ENCODE assay signal across 8 cellular contexts in the genomic region with DNA sequence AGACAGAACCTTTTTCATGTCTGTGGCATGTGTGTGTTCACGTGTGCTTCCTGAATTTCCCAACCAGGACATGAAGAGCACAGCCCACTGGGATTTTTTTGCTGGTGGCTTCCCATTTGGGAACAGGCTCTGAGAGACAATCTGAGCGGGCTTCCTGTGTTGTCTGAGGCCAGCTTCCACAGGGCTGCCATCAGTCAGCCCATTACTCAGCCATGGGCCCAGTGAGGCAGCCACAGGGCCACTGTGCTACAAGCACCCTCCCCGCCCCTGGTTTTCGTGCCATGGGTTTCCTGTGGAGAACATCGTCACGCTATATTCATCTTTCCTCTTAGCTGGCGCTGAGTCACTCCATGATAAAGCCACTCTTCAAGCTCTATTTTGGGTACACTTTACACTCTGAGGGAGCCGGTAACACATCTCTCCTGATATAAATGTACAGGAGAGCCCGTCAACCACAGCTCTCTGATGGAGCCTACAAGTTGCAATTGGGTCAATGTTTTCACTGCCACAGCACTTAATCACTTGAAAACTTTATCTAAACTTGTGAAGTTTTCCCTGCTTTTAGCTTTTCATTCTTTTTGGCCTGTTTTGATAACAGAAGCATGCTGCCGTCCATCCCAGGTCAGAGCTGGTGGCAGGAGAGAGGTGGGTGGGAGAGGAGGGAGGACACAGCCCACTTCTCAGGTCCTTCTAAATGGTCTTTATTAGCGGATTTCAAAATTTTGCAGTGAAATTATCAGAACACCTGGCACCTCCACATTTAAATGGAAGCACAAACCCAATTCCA.
DNase-seq lines count a peak whose midpoint lies in the region; ATAC-seq, FAIRE-seq and TF ChIP-seq lines count a peak whose summit lies in the region.

No MANE protein-coding gene starts in this region.

- CTCF ChIA-PET in activated CD8-positive, alpha-beta T cell treated with anti-CD3 and anti-CD28 coated beads for 36 hours (lab: Charles Lee): interaction anchor here (0.8 to 2.0 kb wide), 6 partner anchors 11 to 181 kb away, joined by 3 to 8 read pairs (median 3); no protein-coding TSS in a partner anchor
- CTCF ChIA-PET in H1 (lab: Charles Lee; ENCODE audit: partially characterized antibody): interaction anchor here (1.0 kb wide), 1 partner anchor 12 kb away, joined by 3 read pairs; no protein-coding TSS in a partner anchor

- H3F3A ChIP-seq in neural progenitor cell (ENCODE audit: low read depth): no peaks in the 10 kb centered on the region

- H3K27me3 ChIP-seq in H1 (replicated peaks in 1 of 4; ENCODE audit: control insufficient read depth in 3 of 4, extremely low read depth in 1 of 4, insufficient read depth in 3 of 4, low read length in 3 of 4): no peaks in the 10 kb centered on the region
- no peaks in the 10 kb centered on the region for H3K27me3 ChIP-seq in neural progenitor cell
- H3K27me3 ChIP-seq in thyroid gland: no peaks in the 10 kb centered on the region

- peaks cover 2 to 13% (median 9%) of the 10 kb centered on the region in 4 experiments; a peak in 6 of 7 replicates for H3K4me1 ChIP-seq in H1 (replicated peaks in 1 of 4; ENCODE audit: control insufficient read depth in 3 of 4, insufficient read depth in 4 of 4, low read length in 3 of 4)
- peaks cover 24% of the 10 kb centered on the region for H3K4me1 ChIP-seq in neural progenitor cell
- H3K4me1 ChIP-seq in thyroid gland: peaks cover 49 to 63% of the 10 kb centered on the region in 2 donors

- H2AK5ac ChIP-seq in H1 (ENCODE audit: low read depth, low read length): no peak overlapping the region

- ATAC-seq in GM18868 (IDR thresholded peaks at IDR 0.05; ENCODE audit: unreplicated experiment): peak; percentile 71
- ATAC-seq in activated CD8-positive, alpha-beta T cell treated with anti-CD3 and anti-CD28 coated beads for 36 hours: peak; percentile 79

- intact Hi-C loops in activated CD8-positive, alpha-beta T cell treated with anti-CD3 and anti-CD28 coated beads for 36 hours (cut with micrococcal nuclease): loop anchor here (1.0 to 5.0 kb wide), 2 partner anchors 32 to 91 kb away; no protein-coding TSS in a partner anchor
- intact Hi-C loops in thyroid gland (cut with DNase I): no loop called here

- TF ChIP-seq CTCF in activated CD8-positive, alpha-beta T cell treated with anti-CD3 and anti-CD28 coated beads for 36 hours (IDR thresholded peaks at IDR 0.05): no peak
- TF ChIP-seq CTCF in H1 (IDR thresholded peaks at IDR 0.05; ENCODE audit: control extremely low read depth in 1 of 3, insufficient read depth in 1 of 3, low read depth in 1 of 3, low read length in 3 of 3) (no peak), neural progenitor cell (IDR thresholded peaks at IDR 0.05) (no peak), thyroid gland (IDR thresholded peaks at IDR 0.05) (no peak)

- H3K18ac ChIP-seq in H1 (ENCODE audit: extremely low read depth, low read length): peak overlapping the region; percentile 38; the same call in 1 of the 2 replicates

- peak overlapping the region; percentile 39; the same call in 1 of the 2 replicates for H2BK12ac ChIP-seq in H1 (ENCODE audit: low read depth, low read length)

- TF ChIP-seq POLR2A in H1 (IDR thresholded peaks at IDR 0.05; ENCODE audit: control extremely low read depth in 1 of 2, low read depth in 2 of 2, low read length in 2 of 2) (no peak), thyroid gland (IDR thresholded peaks at IDR 0.05) (peak in 1 of 2 donors; percentile 10)

- no peak overlapping the region for H3K9ac ChIP-seq in H1 (replicated peaks in 1 of 4; ENCODE audit: extremely low read depth in 1 of 4, low read depth in 3 of 4, low read length in 3 of 4)
- no peak overlapping the region for H3K9ac ChIP-seq in neural progenitor cell

- no peak overlapping the region for H3K56ac ChIP-seq in H1 (replicated peaks; ENCODE audit: insufficient read length, low read depth, low read length)

- peaks cover 56% of the 10 kb centered on the region for H3K4me1 Mint-ChIP-seq in activated CD8-positive, alpha-beta T cell treated with anti-CD3 and anti-CD28 coated beads for 36 hours (ENCODE audit: low read depth)
- H3K4me1 Mint-ChIP-seq in neural progenitor cell: peaks cover 33% of the 10 kb centered on the region

- H4K20me1 ChIP-seq in H1 (replicated peaks in 1 of 2; ENCODE audit: control insufficient read depth in 1 of 2, insufficient read depth in 2 of 2, low read length in 2 of 2) (peaks cover 0 to 3% of the 10 kb centered on the region in 2 experiments), neural progenitor cell (ENCODE audit: low read depth) (no peaks in the 10 kb centered on the region)

- DNase-seq in LHCN-M2 (ENCODE audit: low read depth): peak; percentile 100
- DNase-seq in activated CD8-positive, alpha-beta T cell treated with anti-CD3 and anti-CD28 coated beads for 36 hours: peak; percentile 94
- no peak for DNase-seq in H1 (ENCODE audit: low read depth in 1 of 2, low spot score in 2 of 2)
- no peak for DNase-seq in neural progenitor cell (ENCODE audit: low spot score)
- peak; percentile 23 to 37 for DNase-seq in thyroid gland
- DNase-seq in NCI-H1694 (lab: John Stamatoyannopoulos, UW): no peak
- DNase-seq in NCI-H128 (lab: John Stamatoyannopoulos, UW; ENCODE audit: unreplicated experiment): no peak

- TF ChIP-seq EP300 in H1 (IDR thresholded peaks at IDR 0.05; ENCODE audit: borderline replicate concordance in 1 of 2, low read depth in 2 of 2, low read length in 2 of 2): no peak

- H4K8ac ChIP-seq in H1 (ENCODE audit: extremely low read depth, insufficient read depth, low read length): no peak overlapping the region

- H2BK5ac ChIP-seq in H1 (ENCODE audit: low read depth, low read length): no peak overlapping the region

- H3K27ac ChIP-seq in H1 (ENCODE audit: low read depth, low read length) (no peak overlapping the region), neural progenitor cell (no peak overlapping the region), thyroid gland (peak overlapping the region; percentile 44 to 70 (median 50))

- H3K27me3 Mint-ChIP-seq in activated CD8-positive, alpha-beta T cell treated with anti-CD3 and anti-CD28 coated beads for 36 hours: no peaks in the 10 kb centered on the region
- no peaks in the 10 kb centered on the region for H3K27me3 Mint-ChIP-seq in neural progenitor cell (ENCODE audit: insufficient read depth, low read depth)

- no peak overlapping the region for H4K91ac ChIP-seq in H1 (replicated peaks; ENCODE audit: insufficient read length, low read length)

- H3K9me3 Mint-ChIP-seq in activated CD8-positive, alpha-beta T cell treated with anti-CD3 and anti-CD28 coated beads for 36 hours: peaks cover 4% of the 10 kb centered on the region
- H3K9me3 Mint-ChIP-seq in neural progenitor cell: peaks cover 28% of the 10 kb centered on the region

- no peaks in the 10 kb centered on the region for H3K23me2 ChIP-seq in H1 (ENCODE audit: low read depth, low read length)

- H3K79me2 ChIP-seq in H1 (ENCODE audit: control insufficient read depth in 1 of 2, insufficient read depth in 2 of 2, low read length in 2 of 2) (no peaks in the 10 kb centered on the region; a peak in 1 of 4 replicates), neural progenitor cell (ENCODE audit: low read depth) (no peaks in the 10 kb centered on the region)

- no peak overlapping the region for H3K23ac ChIP-seq in H1 (ENCODE audit: insufficient read length)

- H3K36me3 ChIP-seq in H1 (ENCODE audit: control insufficient read depth in 2 of 4, insufficient read depth in 4 of 4, low read length in 3 of 4) (no peaks in the 10 kb centered on the region), neural progenitor cell (no peaks in the 10 kb centered on the region), thyroid gland (no peaks in the 10 kb centered on the region)

- no peak overlapping the region for H2BK15ac ChIP-seq in H1 (ENCODE audit: low read length)

- FAIRE-seq in H1 (lab: Jason Lieb, UNC): no peak

- peaks cover 21% of the 10 kb centered on the region for H3K36me3 Mint-ChIP-seq in activated CD8-positive, alpha-beta T cell treated with anti-CD3 and anti-CD28 coated beads for 36 hours (ENCODE audit: low read depth)
- peaks cover 39% of the 10 kb centered on the region for H3K36me3 Mint-ChIP-seq in neural progenitor cell

- H3K9me3 ChIP-seq in H1 (ENCODE audit: insufficient read depth in 2 of 2, low read depth in 1 of 2, low read length in 1 of 2) (0 out of 4 replicates have a peak, but pooled peaks cover 0 to 4% of the 10 kb centered on the region in 2 experiments), neural progenitor cell (ENCODE audit: low read depth) (no peaks in the 10 kb centered on the region), thyroid gland (no peaks in the 10 kb centered on the region)

- H3K4ac ChIP-seq in H1 (replicated peaks; ENCODE audit: insufficient read length, low read depth, low read length): peak overlapping the region; percentile 66

- no peaks in the 10 kb centered on the region for H3K79me1 ChIP-seq in H1 (ENCODE audit: low read depth, low read length)

- no peak overlapping the region for H2BK20ac ChIP-seq in H1 (ENCODE audit: low read length)

- H3K4me2 ChIP-seq in H1 (ENCODE audit: insufficient read depth in 1 of 2, low read depth in 2 of 2, low read length in 2 of 2) (no peak overlapping the region), neural progenitor cell (no peak overlapping the region)

- H4K5ac ChIP-seq in H1 (ENCODE audit: insufficient read length, low read depth, low read length): no peak overlapping the region

- H3K14ac ChIP-seq in H1 (ENCODE audit: insufficient read length): no peak overlapping the region

- no peak overlapping the region for H2AFZ ChIP-seq in H1 (ENCODE audit: low read length)
- no peak overlapping the region for H2AFZ ChIP-seq in neural progenitor cell (replicated peaks)

- H2BK120ac ChIP-seq in H1 (replicated peaks; ENCODE audit: low read depth, low read length): no peak overlapping the region

- WGBS in H1 (ENCODE audit: extremely low coverage in 1 of 2, insufficient coverage in 1 of 2, insufficient read length in 1 of 2, insufficient replicate concordance in 2 of 2, low coverage in 1 of 2, low lambda C conversion rate in 2 of 2, missing lambda C conversion rate in 1 of 2), 2 experiments: 91% methylated on average over 11 of the region's 11 CpGs; no CpG with 5 or more reads in 1 of the 2 experiments
- WGBS in thyroid gland, 2 donors: 66 to 77% methylated on average over 11 of the region's 11 CpGs

- POLR2A ChIA-PET in activated CD8-positive, alpha-beta T cell treated with anti-CD3 and anti-CD28 coated beads for 36 hours (lab: Charles Lee): interaction anchor here (1.1 to 4.0 kb wide), 4 partner anchors 8 to 60 kb away, joined by 3 to 28 read pairs (median 4); no protein-coding TSS in a partner anchor
- POLR2A ChIA-PET in H1 (lab: Charles Lee; ENCODE audit: partially characterized antibody): no interaction called here

- H3K4me3 ChIP-seq in H1 (ENCODE audit: extremely low read depth in 1 of 4, insufficient read depth in 2 of 4, low read depth in 3 of 4, low read length in 4 of 4) (no peak overlapping the region), neural progenitor cell (no peak overlapping the region), thyroid gland (replicated peaks in 1 of 3) (no peak overlapping the region)

- peak overlapping the region; percentile 95 for H3K27ac Mint-ChIP-seq in activated CD8-positive, alpha-beta T cell treated with anti-CD3 and anti-CD28 coated beads for 36 hours
- peak overlapping the region; percentile 76 for H3K27ac Mint-ChIP-seq in neural progenitor cell

- peak overlapping the region; percentile 39 for H3K4me3 Mint-ChIP-seq in activated CD8-positive, alpha-beta T cell treated with anti-CD3 and anti-CD28 coated beads for 36 hours
- H3K4me3 Mint-ChIP-seq in neural progenitor cell: no peak overlapping the region

- no peak for TF ChIP-seq RAD21 in H1 (IDR thresholded peaks at IDR 0.05 in 1 of 2, conservative IDR thresholded peaks at IDR 0.05 in 1 of 2; ENCODE audit: low read depth in 2 of 2, low read length in 2 of 2)

Comparison
In these comparisons a context has a peak if more than half of its experiments do, and no peak if none do; other contexts are left out.
1. DNase-seq: peak in LHCN-M2 (single experiment), activated CD8-positive, alpha-beta T cell treated with anti-CD3 and anti-CD28 coated beads for 36 hours (single experiment) and thyroid gland (2 of 2); none in H1 (0 of 2), neural progenitor cell (single experiment), NCI-H1694 (single experiment) and NCI-H128 (single experiment).
2. H3K27ac ChIP-seq: peak in thyroid gland (3 of 3); none in H1 (single experiment) and neural progenitor cell (single experiment).